In the genomic region with DNA sequence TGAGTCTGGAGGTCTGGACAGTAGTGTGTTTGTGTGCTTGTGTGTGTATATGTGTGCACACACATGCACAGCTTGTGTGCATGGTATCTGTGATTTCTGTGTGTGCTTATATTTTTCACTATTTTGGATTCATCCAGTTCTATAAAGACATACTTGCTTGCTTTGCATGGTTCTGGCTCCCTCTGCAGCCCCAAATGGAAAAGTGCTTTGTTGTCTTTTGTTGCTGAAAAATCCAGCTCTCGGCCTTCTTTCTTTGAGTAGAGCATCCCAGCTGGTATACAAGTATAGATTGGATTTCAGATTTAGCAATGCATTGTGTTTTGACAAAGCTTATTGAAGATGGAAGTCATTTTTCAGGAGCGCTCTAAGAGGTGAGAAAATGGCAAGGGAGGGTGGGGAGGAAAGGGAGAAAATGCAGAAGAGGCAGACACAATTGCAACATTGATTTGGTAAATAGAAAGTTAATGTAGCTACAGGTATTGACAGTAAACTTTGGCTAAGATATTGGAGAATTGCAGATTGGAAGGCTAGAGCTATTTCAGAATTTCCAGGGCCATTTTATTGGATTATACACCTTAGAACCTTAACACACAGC, we compare ENCODE assay signal across 9 cellular contexts.
DNase-seq lines count a peak whose midpoint lies in the region; FAIRE-seq and TF ChIP-seq lines count a peak whose summit lies in the region.
"Had no signal": no experiment of that assay in that cellular context is flagged by ENCODE, and none has a peak within 500 bp of the region (broad histone marks: within the 10 kb centered on the region; RNA-seq: fewer than 3 reads in every experiment).

No MANE protein-coding gene starts in this region.

- H3K9me3 Mint-ChIP-seq in neural crest cell = no peaks in the 10 kb centered on the region

- no peaks in the 10 kb centered on the region for H3K36me3 Mint-ChIP-seq in neural crest cell (ENCODE audit: low read depth)
- H3K36me3 Mint-ChIP-seq: CD4-positive, CD25-positive, alpha-beta regulatory T cell had no signal

- H3K4me3 Mint-ChIP-seq in neural crest cell = no peak overlapping the region
- H3K4me3 Mint-ChIP-seq: CD4-positive, CD25-positive, alpha-beta regulatory T cell had no signal

- peak; percentile 5 to 13 for DNase-seq in SHP77 (lab: John Stamatoyannopoulos, UW)
- no peak for DNase-seq in SHP77 treated with DMSO at 0.1 percent for 48 hours (lab: John Stamatoyannopoulos, UW)
- peak; percentile 24 for DNase-seq in NCI-H460 (ENCODE audit: extremely low read depth, low read depth)
- peak; percentile 33 for DNase-seq in neural crest cell (ENCODE audit: low read depth, low spot score)
- DNase-seq in NCI-H1436 treated with DMSO at 0.1 percent for 48 hours (lab: John Stamatoyannopoulos, UW) = no peak
- DNase-seq in KG1 (lab: John Stamatoyannopoulos, UW) = no peak
- DNase-seq in activated naive CD4-positive, alpha-beta T cell treated with anti-CD3 and anti-CD28 coated beads, Interleukin-2, amount 50 U/mL, for 16 hours = no peak

- peak; percentile 15 for FAIRE-seq in endometrium (lab: Jason Lieb, UNC)

- no peaks in the 10 kb centered on the region for H3K27me3 Mint-ChIP-seq in neural crest cell (ENCODE audit: low read depth)

- peak; percentile 80 for TF ChIP-seq CTCF in neural crest cell (conservative IDR thresholded peaks at IDR 0.05)

- H3K4me1 Mint-ChIP-seq in neural crest cell = peaks cover 19% of the 10 kb centered on the region
- H3K4me1 Mint-ChIP-seq: CD4-positive, CD25-positive, alpha-beta regulatory T cell had no signal

- no peak overlapping the region for H3K27ac Mint-ChIP-seq in neural crest cell (ENCODE audit: unreplicated experiment)
- H3K27ac Mint-ChIP-seq: CD4-positive, CD25-positive, alpha-beta regulatory T cell had no signal

Comparison
In these comparisons a context has a peak if more than half of its experiments do, and no peak if none do; other contexts are left out.
1. DNase-seq: peak in SHP77 (2 of 2), NCI-H460 (single experiment) and neural crest cell (single experiment); none in SHP77 treated with DMSO at 0.1 percent for 48 hours (single experiment), NCI-H1436 treated with DMSO at 0.1 percent for 48 hours (single experiment), KG1 (single experiment) and activated naive CD4-positive, alpha-beta T cell treated with anti-CD3 and anti-CD28 coated beads, Interleukin-2, amount 50 U/mL, for 16 hours (single experiment).